ENCODE assay signal across 10 cellular contexts in the genomic region with DNA sequence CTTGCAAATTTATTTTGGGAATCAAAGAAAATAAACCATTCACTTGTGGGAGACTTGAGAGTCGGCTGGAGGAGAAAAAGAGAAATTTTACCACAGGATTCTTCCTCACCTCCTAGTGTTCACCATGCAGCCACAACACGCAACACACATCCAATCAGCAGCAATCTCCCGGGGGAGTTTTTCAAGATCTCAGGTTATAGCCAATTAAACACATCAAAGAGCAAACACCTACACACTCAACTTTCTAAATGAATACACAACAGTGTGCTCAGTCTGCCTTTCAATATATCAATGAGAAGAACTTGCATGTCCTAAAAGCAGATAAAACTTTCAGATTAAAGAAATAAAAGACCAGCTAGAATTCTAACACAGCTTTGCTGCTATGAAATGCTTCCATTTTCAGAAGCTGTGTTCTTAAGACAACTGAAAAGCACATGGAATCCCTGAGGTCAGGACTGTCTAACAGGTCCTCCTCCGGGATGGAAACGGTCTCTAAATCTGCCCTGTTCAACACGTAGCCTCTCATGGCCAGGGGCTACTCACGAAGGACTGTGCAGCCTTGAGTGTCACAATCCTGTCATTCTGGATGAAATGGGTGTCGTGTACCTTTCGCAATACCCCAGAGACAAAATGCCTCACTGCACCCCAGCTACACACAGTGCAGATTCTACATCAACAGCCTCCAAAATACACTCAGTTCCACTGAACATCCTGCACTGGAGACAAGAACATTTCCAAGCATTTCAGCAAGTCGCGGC.
DNase-seq lines count a peak whose midpoint lies in the region; ATAC-seq and TF ChIP-seq lines count a peak whose summit lies in the region.
"Had no signal": no experiment of that assay in that cellular context is flagged by ENCODE, and none has a peak within 500 bp of the region (broad histone marks: within the 10 kb centered on the region; RNA-seq: fewer than 3 reads in every experiment).

No MANE protein-coding gene starts in this region.

- H3K9me3 Mint-ChIP-seq in mesothelial cell of epicardium: no peaks in the 10 kb centered on the region

- H3K4me1 Mint-ChIP-seq in mesothelial cell of epicardium: peaks cover 23% of the 10 kb centered on the region

- no peak overlapping the region for H3K4me3 Mint-ChIP-seq in mesothelial cell of epicardium

- no peak for TF ChIP-seq CTCF in mesothelial cell of epicardium (IDR thresholded peaks at IDR 0.05; ENCODE audit: unreplicated experiment)

- H3K27ac Mint-ChIP-seq in mesothelial cell of epicardium: peak overlapping the region; percentile 45

- DNase-seq in SIG-M5 treated with dmso at 0.1 percent for 504 hours (lab: John Stamatoyannopoulos, UW; ENCODE audit: unreplicated experiment): peak; percentile 39
- DNase-seq in SIG-M5 (lab: John Stamatoyannopoulos, UW): no peak
- DNase-seq in mesothelial cell of epicardium (ENCODE audit: low spot score in 2 of 2, unreplicated experiment in 2 of 2): no peak
- DNase-seq in NCI-H2196 (lab: John Stamatoyannopoulos, UW; ENCODE audit: unreplicated experiment): no peak
- no peak for DNase-seq in DMS 273 (lab: John Stamatoyannopoulos, UW; ENCODE audit: unreplicated experiment)
- DNase-seq in NCI-H2171 (lab: John Stamatoyannopoulos, UW): no peak
- DNase-seq: foreskin melanocyte, NCI-H446 treated with DMSO at 0.1 percent for 48 hours had no signal

- ATAC-seq in GM21423 (IDR thresholded peaks at IDR 0.05; ENCODE audit: unreplicated experiment): peak; percentile 63
- peak; percentile 79 for ATAC-seq in HG03571 (IDR thresholded peaks at IDR 0.05; ENCODE audit: unreplicated experiment)

- H3K27me3 Mint-ChIP-seq in mesothelial cell of epicardium (ENCODE audit: low read depth): no peaks in the 10 kb centered on the region

- peaks cover 21% of the 10 kb centered on the region for H3K36me3 Mint-ChIP-seq in mesothelial cell of epicardium
